22 cellular contexts compared by ENCODE assay signal in the genomic region with DNA sequence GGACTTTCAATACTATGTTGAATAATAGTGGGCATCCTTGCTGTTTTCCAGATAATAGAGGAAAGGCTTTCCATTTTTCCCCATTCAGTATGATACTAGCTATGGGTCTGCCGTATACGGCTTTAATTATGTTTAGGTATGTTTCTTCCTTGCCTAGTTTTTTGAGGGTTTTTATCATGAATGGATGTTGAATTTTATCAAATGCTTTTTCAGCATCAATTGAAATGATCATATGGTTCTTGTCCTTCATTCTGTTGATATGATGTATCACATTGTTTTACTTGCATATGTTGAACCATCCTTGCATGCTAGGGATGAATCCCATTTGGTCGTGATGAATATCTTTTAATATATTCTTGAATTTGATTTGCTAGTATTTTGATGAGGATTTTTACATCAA. TPM values are rescaled to one million over a fixed set of nuclear protein-coding genes. Genes with fewer than 3 reads are reported as not detected.
DNase-seq lines count a peak whose midpoint lies in the region; ATAC-seq, FAIRE-seq and TF ChIP-seq lines count a peak whose summit lies in the region.
"Had no signal": no experiment of that assay in that cellular context is flagged by ENCODE, and none has a peak within 500 bp of the region (broad histone marks: within the 10 kb centered on the region; RNA-seq: fewer than 3 reads in every experiment).

No MANE protein-coding gene starts in this region.

- TF ChIP-seq EP300 in A549 (IDR thresholded peaks at IDR 0.05) (no peak), K562 (IDR thresholded peaks at IDR 0.05; ENCODE audit: low read length) (no peak)

- H3K27ac ChIP-seq in A549, result no peak overlapping the region
- H3K27ac ChIP-seq in GM23248, result no peak overlapping the region
- H3K27ac ChIP-seq in K562 (ENCODE audit: extremely low read depth, low read depth, low read length), result no peak overlapping the region
- H3K27ac ChIP-seq: BLaER1 treated with 17β-estradiol and CSF1 and Interleukin-3, amounts not matched to agents 10 nM and 100 nM; C4-2B had no signal

- no peak overlapping the region for H3K4me3 Mint-ChIP-seq in activated CD4-positive, alpha-beta memory T cell treated with anti-CD3 and anti-CD28 coated beads for 36 hours
- H3K4me3 Mint-ChIP-seq: B cell; CD4-positive, alpha-beta T cell; CD8-positive, alpha-beta T cell had no signal

- peaks cover 21% of the 10 kb centered on the region for H3K27me3 Mint-ChIP-seq in activated CD4-positive, alpha-beta memory T cell treated with anti-CD3 and anti-CD28 coated beads for 36 hours

- in situ Hi-C loops in GM23248 (cut with MboI), result no loop called here
- in situ Hi-C loops in K562 (cut with MboI), result no loop called here

- H3K9me3 ChIP-seq in A549 (peaks cover 20% of the 10 kb centered on the region), GM23248 (ENCODE audit: low read depth) (peaks cover 3% of the 10 kb centered on the region), K562 (replicated peaks; ENCODE audit: control insufficient read depth, insufficient read depth, low read depth, low read length) (peaks cover 2% of the 10 kb centered on the region; the same call in 1 of the 2 replicates)

- H3K79me2 ChIP-seq in GM23248 (ENCODE audit: insufficient read depth) (no peaks in the 10 kb centered on the region), K562 (ENCODE audit: control insufficient read depth, insufficient read depth, low read length) (no peaks in the 10 kb centered on the region)

- H3K36me3 ChIP-seq in GM23248 (ENCODE audit: low read depth) (no peaks in the 10 kb centered on the region), K562 (ENCODE audit: control insufficient read depth, insufficient read depth, low read length) (no peaks in the 10 kb centered on the region)
- H3K36me3 ChIP-seq: BLaER1 treated with 17β-estradiol and CSF1 and Interleukin-3, amounts not matched to agents 10 nM and 100 nM had no signal

- BruUV-seq in K562 (replicated peaks; lab: Mats Ljungman, UMichigan), result no TSS peak

- H3K4me3 ChIP-seq in A549 (no peak overlapping the region), GM23248 (no peak overlapping the region), K562 (no peak overlapping the region)
- H3K4me3 ChIP-seq: BLaER1 treated with 17β-estradiol and CSF1 and Interleukin-3, amounts not matched to agents 10 nM and 100 nM had no signal

- FAIRE-seq in A549 (lab: Jason Lieb, UNC) (peak; percentile 73), K562 (lab: Jason Lieb, UNC) (no peak)
- FAIRE-seq: D721Med, G401.6, GM12891 had no signal

- intact Hi-C loops in K562 (cut with micrococcal nuclease), result no loop called here
- intact Hi-C loops in activated CD4-positive, alpha-beta memory T cell treated with anti-CD3 and anti-CD28 coated beads for 36 hours (cut with micrococcal nuclease), result no loop called here

- peaks cover 7% of the 10 kb centered on the region for H3K36me3 Mint-ChIP-seq in activated CD4-positive, alpha-beta memory T cell treated with anti-CD3 and anti-CD28 coated beads for 36 hours
- H3K36me3 Mint-ChIP-seq: CD8-positive, alpha-beta T cell had no signal

- no peaks in the 10 kb centered on the region for H3K27me3 ChIP-seq in GM23248 (replicated peaks; ENCODE audit: insufficient read depth)
- no peaks in the 10 kb centered on the region; a peak in 2 of 5 replicates for H3K27me3 ChIP-seq in K562 (ENCODE audit: control insufficient read depth in 2 of 2, insufficient read depth in 2 of 2, low read length in 2 of 2)
- H3K27me3 ChIP-seq: BLaER1 treated with 17β-estradiol and CSF1 and Interleukin-3, amounts not matched to agents 10 nM and 100 nM had no signal

- DNase-seq in A549 (ENCODE audit: low read depth in 1 of 2, low spot score in 1 of 2) (no peak), GM23248 (peak; percentile 9), K562 (ENCODE audit: extremely low read depth in 1 of 4, low spot score in 3 of 4) (no peak), inferior parietal cortex (ENCODE audit: extremely low spot score) (no peak)
- DNase-seq in activated T-cell treated with anti-CD3 and anti-CD28 coated beads, Interleukin-2, amount 50 U/mL, for 48 hours, result no peak
- no peak for DNase-seq in activated CD4-positive, alpha-beta memory T cell treated with anti-CD3 and anti-CD28 coated beads for 36 hours
- DNase-seq: 8988T; ACHN; AML-193; Caco-2; Calu3; CD4-positive, alpha-beta T cell; CD8-positive, alpha-beta T cell; DMS79 treated with DMSO at 0.1 percent for 48 hours; GF-D8 had no signal

- H3K4me1 Mint-ChIP-seq in activated CD4-positive, alpha-beta memory T cell treated with anti-CD3 and anti-CD28 coated beads for 36 hours (ENCODE audit: low read depth), result no peaks in the 10 kb centered on the region
- H3K4me1 Mint-ChIP-seq: B cell had no signal

- TF ChIP-seq RAD21 in A549 (conservative IDR thresholded peaks at IDR 0.05 in 1 of 2, IDR thresholded peaks at IDR 0.05 in 1 of 2), result no peak
- no peak for TF ChIP-seq RAD21 in K562 (CRISPR knock-in tag; conservative IDR thresholded peaks at IDR 0.05 in 1 of 2, IDR thresholded peaks at IDR 0.05 in 1 of 2)

- H3K9ac ChIP-seq in GM23248 (no peak overlapping the region), K562 (ENCODE audit: insufficient read depth in 1 of 2, low read depth in 2 of 2, low read length in 2 of 2) (no peak overlapping the region)
- H3K9ac ChIP-seq: BLaER1 treated with 17β-estradiol and CSF1 and Interleukin-3, amounts not matched to agents 10 nM and 100 nM had no signal

- H3K4me2 ChIP-seq in A549 (no peak overlapping the region), GM23248 (ENCODE audit: unreplicated experiment) (no peak overlapping the region), K562 (ENCODE audit: insufficient read depth, low read length) (no peak overlapping the region)
- H3K4me2 ChIP-seq: BLaER1 treated with 17β-estradiol and CSF1 and Interleukin-3, amounts not matched to agents 10 nM and 100 nM had no signal

- CTCF ChIA-PET in A549 (lab: Yijun Ruan, JAX) (no interaction called here), K562 (lab: Yijun Ruan, JAX; ENCODE audit: low intra/inter-chr PET ratio) (no interaction called here)
- CTCF ChIA-PET in activated CD4-positive, alpha-beta memory T cell treated with anti-CD3 and anti-CD28 coated beads for 36 hours (lab: Charles Lee), result no interaction called here

- no peaks in the 10 kb centered on the region for H3F3A ChIP-seq in GM23248 (ENCODE audit: insufficient read depth)

- WGBS in A549 (ENCODE audit: missing lambda C conversion rate), result 70% methylated on average over 3 of the region's 3 CpGs
- WGBS in GM23248 (ENCODE audit: low coverage in 1 of 2, low lambda C conversion rate in 2 of 2, missing lambda C conversion rate in 2 of 2), 2 experiments, result 84 to 88% methylated on average over 3 of the region's 3 CpGs
- 26% methylated on average over 3 of the region's 3 CpGs for WGBS in K562 (ENCODE audit: insufficient coverage, low coverage, missing lambda C conversion rate)

- ATAC-seq in A549, result no peak
- ATAC-seq in K562, result no peak
- ATAC-seq in GM21381 (IDR thresholded peaks at IDR 0.05; ENCODE audit: unreplicated experiment), result no peak
- ATAC-seq: CD8-positive, alpha-beta T cell had no signal

- H2AFZ ChIP-seq in GM23248 (no peak overlapping the region), K562 (ENCODE audit: low read depth, low read length) (no peak overlapping the region)

- TF ChIP-seq CTCF in A549 (IDR thresholded peaks at IDR 0.05) (no peak), K562 (IDR thresholded peaks at IDR 0.05 in 2 of 3, conservative IDR thresholded peaks at IDR 0.05 in 1 of 3; ENCODE audit: insufficient read depth in 2 of 3, low read depth in 1 of 3, low read length in 3 of 3) (no peak)

- H3K4me1 ChIP-seq in A549 (no peaks in the 10 kb centered on the region), GM23248 (ENCODE audit: insufficient read depth) (no peaks in the 10 kb centered on the region), K562 (replicated peaks in 1 of 2; ENCODE audit: control insufficient read depth in 2 of 2, insufficient read depth in 2 of 2, low read length in 2 of 2) (no peaks in the 10 kb centered on the region)
- H3K4me1 ChIP-seq: BLaER1 treated with 17β-estradiol and CSF1 and Interleukin-3, amounts not matched to agents 10 nM and 100 nM; Caco-2 had no signal

- H3K9me3 Mint-ChIP-seq in activated CD4-positive, alpha-beta memory T cell treated with anti-CD3 and anti-CD28 coated beads for 36 hours, result peaks cover 15% of the 10 kb centered on the region

- no peaks in the 10 kb centered on the region for H3K9me1 ChIP-seq in K562 (ENCODE audit: control insufficient read depth, insufficient read depth, low read length)

- H3K27ac Mint-ChIP-seq in activated CD4-positive, alpha-beta memory T cell treated with anti-CD3 and anti-CD28 coated beads for 36 hours, result no peak overlapping the region
- H3K27ac Mint-ChIP-seq: B cell; CD4-positive, alpha-beta T cell; CD8-positive, alpha-beta T cell had no signal

- POLR2A ChIA-PET in A549 (lab: Yijun Ruan, JAX), result no interaction called here
- POLR2A ChIA-PET in K562 (lab: Yijun Ruan, JAX), result no interaction called here
- POLR2A ChIA-PET in activated CD4-positive, alpha-beta memory T cell treated with anti-CD3 and anti-CD28 coated beads for 36 hours (lab: Charles Lee), result no interaction called here

- no peaks in the 10 kb centered on the region for H3K9me2 ChIP-seq in GM23248 (ENCODE audit: insufficient read depth)

- TF ChIP-seq POLR2A in A549 (IDR thresholded peaks at IDR 0.05; ENCODE audit: low read length) (no peak), K562 (conservative IDR thresholded peaks at IDR 0.05) (no peak)

- H4K20me1 ChIP-seq in GM23248 (ENCODE audit: insufficient read depth) (no peaks in the 10 kb centered on the region), K562 (replicated peaks; ENCODE audit: control insufficient read depth, insufficient read depth, low read length) (no peaks in the 10 kb centered on the region)
- H4K20me1 ChIP-seq: BLaER1 treated with 17β-estradiol and CSF1 and Interleukin-3, amounts not matched to agents 10 nM and 100 nM had no signal

RNA-seq across cellular contexts. Expression of gene RP9, which starts 9.2 kb away (rescaled TPM):
- polyA plus RNA-seq in A549 (2011; rRNA removed) (34.4 and 51.5 TPM in 2 replicates), A549 (2017; fragmentation: RNase III; extraction: RNeasy Plus Mini Kit Qiagen cat#74134 plus additional on column Dnase treatment) (25.1 to 28.8 TPM (median 25.7 TPM) in 3 replicates), GM23248 (2016; fragmentation: Nextera tagmentation; extraction: Ambion mirVana) (23.9 and 24.7 TPM in 2 replicates), K562 (2011; rRNA removed) (35.0 and 36.0 TPM in 2 replicates), K562 (2014; fragmentation: Illumina TruSeq; extraction: Trizol) (36.9 and 44.8 TPM in 2 replicates), K562 (2014; fragmentation: Nextera tagmentation; extraction: Ambion mirVana) (10 to 100 TPM; 10.7 to 11.1 TPM), K562 (2014; rRNA removed) (28.5 and 29.5 TPM in 2 replicates)
- polyA plus RNA-seq in A549 (2012; cell fraction: cytosol; rRNA removed), result 19.5 and 22.7 TPM in 2 replicates
- polyA plus RNA-seq in A549 (2012; cell fraction: nucleus; rRNA removed), result 10.0 and 13.3 TPM in 2 replicates
- polyA minus RNA-seq in A549 (2011; rRNA and poly(A)+ RNA removed), result 13.5 and 13.6 TPM in 2 replicates
- 3.9 and 9.5 TPM in 2 replicates for total RNA-seq in GM23248 (2014; rRNA removed; shearing (Covaris generic))
- 23.8 and 53.6 TPM in 2 replicates for total RNA-seq in K562 (2011; cell fraction: chromatin; rRNA removed; ENCODE audit: low replicate concordance)
- total RNA-seq in K562 (2011; cell fraction: nucleolus; rRNA removed), result 16.1 and 17.7 TPM in 2 replicates
- total RNA-seq in K562 (2011; cell fraction: nucleoplasm; rRNA removed), result 25.6 and 35.3 TPM in 2 replicates
- total RNA-seq in K562 (2014; rRNA removed) (34.0 and 35.6 TPM in 2 replicates), K562 (2014; rRNA removed; fragmentation: Illumina TruSeq; extraction: Trizol) (33.4 and 36.6 TPM in 2 replicates), K562 (2015; rRNA removed; fragmentation: Illumina TruSeq; extraction: Trizol) (33.0 and 35.2 TPM in 2 replicates), K562 (2021) (17.5 and 19.3 TPM in 2 replicates)
- 15.8 and 21.0 TPM in 2 replicates for polyA plus RNA-seq in K562 (2011; cell fraction: cytosol; rRNA removed)
- 26.4 and 38.1 TPM in 2 replicates for polyA plus RNA-seq in K562 (2011; cell fraction: nucleus; rRNA removed)
- 23.7 and 24.2 TPM in 2 replicates for polyA plus RNA-seq in K562 (2012)
- 27.3 and 37.1 TPM in 2 replicates for polyA minus RNA-seq in K562 (2011; rRNA and poly(A)+ RNA removed)
- 10.5 and 11.0 TPM in 2 replicates for polyA minus RNA-seq in K562 (2011; cell fraction: cytosol; rRNA and poly(A)+ RNA removed)
- 12.9 and 25.1 TPM in 2 replicates for polyA minus RNA-seq in K562 (2011; cell fraction: nucleus; rRNA and poly(A)+ RNA removed)
- total RNA-seq in activated CD4-positive, alpha-beta memory T cell treated with anti-CD3 and anti-CD28 coated beads for 36 hours, result 10 to 100 TPM; 11.6 to 14.0 TPM

RNA-seq across cellular contexts. Expression of gene BBS9, which starts 11.0 kb away (rescaled TPM):
- polyA plus RNA-seq in A549 (2011; rRNA removed) (9.1 and 9.2 TPM in 2 replicates), A549 (2017; fragmentation: RNase III; extraction: RNeasy Plus Mini Kit Qiagen cat#74134 plus additional on column Dnase treatment) (5.5 to 10.6 TPM (median 8.3 TPM) in 3 replicates), GM23248 (2016; fragmentation: Nextera tagmentation; extraction: Ambion mirVana) (10.2 and 10.8 TPM in 2 replicates), K562 (2011; rRNA removed) (1.6 and 3.3 TPM in 2 replicates), K562 (2014; fragmentation: Illumina TruSeq; extraction: Trizol) (2.0 and 2.2 TPM in 2 replicates), K562 (2014; fragmentation: Nextera tagmentation; extraction: Ambion mirVana) (1 to 10 TPM in 1 of 2 experiments, under 1 TPM in 1; 0.77 to 1.4 TPM), K562 (2014; rRNA removed) (3.0 and 3.7 TPM in 2 replicates)
- polyA plus RNA-seq in A549 (2012; cell fraction: cytosol; rRNA removed), result 1.8 and 2.4 TPM in 2 replicates
- polyA plus RNA-seq in A549 (2012; cell fraction: nucleus; rRNA removed), result 1.1 and 3.4 TPM in 2 replicates
- polyA minus RNA-seq in A549 (2011; rRNA and poly(A)+ RNA removed), result 19.7 and 21.6 TPM in 2 replicates
- 15.0 and 19.2 TPM in 2 replicates for total RNA-seq in GM23248 (2014; rRNA removed; shearing (Covaris generic))
- 3.9 and 7.5 TPM in 2 replicates for total RNA-seq in K562 (2011; cell fraction: chromatin; rRNA removed; ENCODE audit: low replicate concordance)
- total RNA-seq in K562 (2011; cell fraction: nucleolus; rRNA removed), result 2.0 and 3.7 TPM in 2 replicates
- total RNA-seq in K562 (2011; cell fraction: nucleoplasm; rRNA removed), result 4.2 TPM in 2 replicates
- total RNA-seq in K562 (2014; rRNA removed) (1.3 and 2.4 TPM in 2 replicates), K562 (2014; rRNA removed; fragmentation: Illumina TruSeq; extraction: Trizol) (2.2 and 2.5 TPM in 2 replicates), K562 (2015; rRNA removed; fragmentation: Illumina TruSeq; extraction: Trizol) (2.3 and 2.4 TPM in 2 replicates), K562 (2021) (2.1 and 3.1 TPM in 2 replicates)
- polyA plus RNA-seq in K562 (2011; cell fraction: cytosol; rRNA removed), result 0.48 and 0.80 TPM in 2 replicates
- 2.0 TPM in 2 replicates for polyA plus RNA-seq in K562 (2011; cell fraction: nucleus; rRNA removed)
- 1.3 and 2.5 TPM in 2 replicates for polyA plus RNA-seq in K562 (2012)
- 3.2 and 4.3 TPM in 2 replicates for polyA minus RNA-seq in K562 (2011; rRNA and poly(A)+ RNA removed)
- polyA minus RNA-seq in K562 (2011; cell fraction: cytosol; rRNA and poly(A)+ RNA removed), result 1.7 and 2.5 TPM in 2 replicates
- polyA minus RNA-seq in K562 (2011; cell fraction: nucleus; rRNA and poly(A)+ RNA removed), result 3.4 and 8.1 TPM in 2 replicates
- 1 to 10 TPM; 9.2 to 9.5 TPM for total RNA-seq in activated CD4-positive, alpha-beta memory T cell treated with anti-CD3 and anti-CD28 coated beads for 36 hours

RNA-seq across cellular contexts. Expression of gene NT5C3A, which starts 55.8 kb away (rescaled TPM):
- polyA plus RNA-seq in A549 (2011; rRNA removed) (37.0 and 59.6 TPM in 2 replicates), A549 (2017; fragmentation: RNase III; extraction: RNeasy Plus Mini Kit Qiagen cat#74134 plus additional on column Dnase treatment) (37.0 to 38.2 TPM (median 37.7 TPM) in 3 replicates), GM23248 (2016; fragmentation: Nextera tagmentation; extraction: Ambion mirVana) (40.2 and 40.4 TPM in 2 replicates), K562 (2011; rRNA removed) (34.6 and 43.1 TPM in 2 replicates), K562 (2014; fragmentation: Illumina TruSeq; extraction: Trizol) (40.0 and 41.7 TPM in 2 replicates), K562 (2014; fragmentation: Nextera tagmentation; extraction: Ambion mirVana) (10 to 100 TPM; 18.6 to 27.0 TPM), K562 (2014; rRNA removed) (35.0 and 47.6 TPM in 2 replicates)
- polyA plus RNA-seq in A549 (2012; cell fraction: cytosol; rRNA removed), result 10.5 and 12.7 TPM in 2 replicates
- 4.8 and 7.5 TPM in 2 replicates for polyA plus RNA-seq in A549 (2012; cell fraction: nucleus; rRNA removed)
- 3.7 and 6.5 TPM in 2 replicates for polyA minus RNA-seq in A549 (2011; rRNA and poly(A)+ RNA removed)
- 22.5 and 34.9 TPM in 2 replicates for total RNA-seq in GM23248 (2014; rRNA removed; shearing (Covaris generic))
- 35.5 and 114 TPM in 2 replicates for total RNA-seq in K562 (2011; cell fraction: chromatin; rRNA removed; ENCODE audit: low replicate concordance)
- 28.3 and 40.7 TPM in 2 replicates for total RNA-seq in K562 (2011; cell fraction: nucleolus; rRNA removed)
- total RNA-seq in K562 (2011; cell fraction: nucleoplasm; rRNA removed), result 50.2 and 78.4 TPM in 2 replicates
- total RNA-seq in K562 (2014; rRNA removed) (42.9 and 45.1 TPM in 2 replicates), K562 (2014; rRNA removed; fragmentation: Illumina TruSeq; extraction: Trizol) (60.1 and 62.7 TPM in 2 replicates), K562 (2015; rRNA removed; fragmentation: Illumina TruSeq; extraction: Trizol) (38.8 and 43.4 TPM in 2 replicates), K562 (2021) (33.1 and 36.1 TPM in 2 replicates)
- 4.3 and 11.8 TPM in 2 replicates for polyA plus RNA-seq in K562 (2011; cell fraction: cytosol; rRNA removed)
- polyA plus RNA-seq in K562 (2011; cell fraction: nucleus; rRNA removed), result 8.1 and 14.4 TPM in 2 replicates
- polyA plus RNA-seq in K562 (2012), result 32.9 and 39.1 TPM in 2 replicates
- polyA minus RNA-seq in K562 (2011; rRNA and poly(A)+ RNA removed), result 22.4 and 29.2 TPM in 2 replicates
- polyA minus RNA-seq in K562 (2011; cell fraction: cytosol; rRNA and poly(A)+ RNA removed), result 8.5 and 10.3 TPM in 2 replicates
- 12.5 and 20.1 TPM in 2 replicates for polyA minus RNA-seq in K562 (2011; cell fraction: nucleus; rRNA and poly(A)+ RNA removed)
- 10 to 100 TPM; 38.5 to 42.8 TPM for total RNA-seq in activated CD4-positive, alpha-beta memory T cell treated with anti-CD3 and anti-CD28 coated beads for 36 hours

Comparison
In these comparisons a context has a peak if more than half of its experiments do, and no peak if none do; other contexts are left out.
1. Of the 35 proteins assayed by ChIP-seq in both K562 and A549: peak only in K562: EHMT2; only in A549: none; in both: none; in neither: 34.